Comparison of ENCODE assay signal across 11 cellular contexts in genomic region chr7:134892002-134892693, GRCh38.
DNase-seq lines count a peak whose midpoint lies in the region; TF ChIP-seq lines count a peak whose summit lies in the region.
"Had no signal": no experiment of that assay in that cellular context is flagged by ENCODE, and none has a peak within 500 bp of the region (broad histone marks: within the 10 kb centered on the region; RNA-seq: fewer than 3 reads in every experiment).

No MANE protein-coding gene starts in this region.

- H3K9me3 ChIP-seq in BE2C (0 out of 2 replicates have a peak, but pooled peaks cover 3% of the 10 kb centered on the region), cardiac muscle cell (ENCODE audit: low read depth) (no peaks in the 10 kb centered on the region), trophoblast cell (ENCODE audit: insufficient read depth, low read depth, low read length) (peaks cover 10% of the 10 kb centered on the region)

- peak overlapping the region; percentile 50 for H3K4me2 ChIP-seq in trophoblast cell (ENCODE audit: low read length)

- peak overlapping the region; percentile 1 for H3K4ac ChIP-seq in trophoblast cell (ENCODE audit: low read depth, low read length)

- H3K27me3 ChIP-seq in BE2C (no peaks in the 10 kb centered on the region), cardiac muscle cell (no peaks in the 10 kb centered on the region), trophoblast cell (ENCODE audit: insufficient read depth, low read length) (no peaks in the 10 kb centered on the region)

- H2AFZ ChIP-seq in trophoblast cell (ENCODE audit: insufficient read depth, low read length, poor library complexity), result no peak overlapping the region

- no peak overlapping the region for H4K12ac ChIP-seq in trophoblast cell (ENCODE audit: low read depth, low read length)

- peak overlapping the region; percentile 65 for H3K23ac ChIP-seq in trophoblast cell (ENCODE audit: low read length)

- H3K9ac ChIP-seq in trophoblast cell (ENCODE audit: low read length), result peak overlapping the region; percentile 11

- peak overlapping the region; percentile 32 for H4K91ac ChIP-seq in trophoblast cell (ENCODE audit: low read depth, low read length)

- no peak overlapping the region for H2AK5ac ChIP-seq in trophoblast cell (ENCODE audit: low read length)

- no peak for DNase-seq in BE2C
- peak in 1 of 2 donors; percentile 28 for DNase-seq in cardiac muscle cell (ENCODE audit: low read depth in 1 of 2, low spot score in 1 of 2)
- DNase-seq in trophoblast cell, result no peak
- no peak for DNase-seq in GM20000 (ENCODE audit: low spot score)
- no peak for DNase-seq in stimulated activated naive CD4-positive, alpha-beta T cell (lab: John Stamatoyannopoulos, UW)
- no peak for DNase-seq in stimulated activated CD4-positive, alpha-beta T cell treated with anti-CD3 and anti-CD28 coated beads, Interleukin-1b, Interleukin-23, amount 100 ng/mL, for 48 hours
- DNase-seq in HuH-7 (ENCODE audit: low spot score), result no peak
- DNase-seq: DMS79, naive B cell, NCI-H146 had no signal

- no peak for TF ChIP-seq CTCF in BE2C (IDR thresholded peaks at IDR 0.05; ENCODE audit: low read depth, low read length)
- TF ChIP-seq CTCF in WI38 (IDR thresholded peaks at IDR 0.05; ENCODE audit: low read depth, low read length), result no peak
- TF ChIP-seq CTCF in cardiac muscle cell (IDR thresholded peaks at IDR 0.05; ENCODE audit: low read depth, low read length), result no peak
- TF ChIP-seq CTCF in GM20000 (IDR thresholded peaks at IDR 0.05; ENCODE audit: extremely low read depth, missing control alignments), result no peak

- H3K4me3 ChIP-seq in BE2C (ENCODE audit: low read depth, low read length), result peak overlapping the region; percentile 88
- peak overlapping the region; percentile 53 for H3K4me3 ChIP-seq in WI38 (ENCODE audit: low read depth, low read length)
- H3K4me3 ChIP-seq in cardiac muscle cell, result peak overlapping the region; percentile 48
- no peak overlapping the region for H3K4me3 ChIP-seq in trophoblast cell (ENCODE audit: low read depth, low read length)

- peak overlapping the region; percentile 39 for H3K18ac ChIP-seq in trophoblast cell (ENCODE audit: low read length)

- no peak overlapping the region for H2BK120ac ChIP-seq in trophoblast cell (ENCODE audit: insufficient read depth, low read length, poor library complexity)

- no peak overlapping the region for H4K8ac ChIP-seq in trophoblast cell (ENCODE audit: low read depth, low read length)

- H3K79me1 ChIP-seq in trophoblast cell (ENCODE audit: low read length), result peaks cover 8% of the 10 kb centered on the region

- WGBS in trophoblast cell (ENCODE audit: extremely low coverage, insufficient coverage, insufficient read length), result no CpG with 5 or more reads among the region's 10 CpGs

- H3K4me1 ChIP-seq in BE2C (peaks cover 10% of the 10 kb centered on the region), cardiac muscle cell (ENCODE audit: low read depth) (peaks cover 4% of the 10 kb centered on the region), trophoblast cell (ENCODE audit: control insufficient read depth in 1 of 2, insufficient read depth in 2 of 2, low read length in 2 of 2) (peaks cover 15 to 31% of the 10 kb centered on the region in 2 experiments)

- peak overlapping the region; percentile 29 for H2BK5ac ChIP-seq in trophoblast cell (ENCODE audit: low read depth, low read length, poor library complexity)

- H3K36me3 ChIP-seq in BE2C, result no peaks in the 10 kb centered on the region; the same call in 1 of the 2 replicates
- no peaks in the 10 kb centered on the region for H3K36me3 ChIP-seq in cardiac muscle cell
- H3K36me3 ChIP-seq in trophoblast cell (ENCODE audit: control insufficient read depth in 1 of 2, insufficient read depth in 2 of 2, low read length in 2 of 2), result peaks cover 9 to 29% of the 10 kb centered on the region in 2 experiments

- H3K14ac ChIP-seq in trophoblast cell (ENCODE audit: low read length), result no peak overlapping the region

- no peak overlapping the region for H2BK12ac ChIP-seq in trophoblast cell (ENCODE audit: low read length)

- peak overlapping the region; percentile 82 for H3K27ac ChIP-seq in cardiac muscle cell
- H3K27ac ChIP-seq in trophoblast cell (ENCODE audit: low read depth, low read length), result peak overlapping the region; percentile 84

- peaks cover 13% of the 10 kb centered on the region for H3K79me2 ChIP-seq in trophoblast cell (ENCODE audit: control insufficient read depth, insufficient read depth, low read length, poor library complexity)
